In the genomic region with DNA sequence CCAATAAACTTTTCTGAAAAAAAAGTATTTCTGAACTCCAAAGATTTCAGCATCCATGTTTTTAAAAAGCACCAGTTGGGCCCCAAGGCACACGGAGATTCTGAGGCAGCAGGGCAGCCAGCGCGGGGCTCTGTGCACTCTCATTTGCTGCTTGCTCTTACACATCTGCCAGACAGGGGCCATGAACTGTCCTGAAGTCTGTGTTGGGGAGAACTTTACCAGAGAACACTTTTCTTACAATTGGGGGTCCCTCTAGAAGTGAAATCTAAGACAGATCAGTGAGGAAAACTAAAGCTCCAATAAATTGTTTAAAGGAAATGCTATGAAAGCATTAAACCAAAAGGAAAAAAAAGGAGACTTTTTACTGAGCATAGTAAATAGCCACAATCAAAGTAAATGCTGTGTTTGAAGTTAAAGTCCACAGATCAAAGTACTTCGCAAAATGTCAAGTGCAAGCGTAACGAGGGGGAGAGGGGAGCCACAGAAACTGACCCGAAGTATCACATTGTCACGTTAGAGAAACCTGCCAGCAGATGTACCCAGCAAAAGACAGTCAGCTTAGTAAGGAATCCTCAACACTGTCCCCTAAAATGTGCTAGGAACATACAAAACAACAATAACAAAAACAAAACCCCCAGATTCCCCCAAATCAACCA, we compare ENCODE assay signal across 1 cellular context.
TF ChIP-seq lines count a peak whose summit lies in the region.

No MANE protein-coding gene starts in this region.

TF ChIP-seq in HepG2, 621 proteins besides CTCF, POLR2A, EP300 and RAD21 (continued from another document and continues in another):
- TF ChIP-seq DMTF1 (CRISPR knock-in tag; IDR thresholded peaks at IDR 0.05), result no peak
- TF ChIP-seq GPN1 (CRISPR knock-in tag; IDR thresholded peaks at IDR 0.05; ENCODE audit: borderline replicate concordance), result no peak
- TF ChIP-seq, protein P1, sequence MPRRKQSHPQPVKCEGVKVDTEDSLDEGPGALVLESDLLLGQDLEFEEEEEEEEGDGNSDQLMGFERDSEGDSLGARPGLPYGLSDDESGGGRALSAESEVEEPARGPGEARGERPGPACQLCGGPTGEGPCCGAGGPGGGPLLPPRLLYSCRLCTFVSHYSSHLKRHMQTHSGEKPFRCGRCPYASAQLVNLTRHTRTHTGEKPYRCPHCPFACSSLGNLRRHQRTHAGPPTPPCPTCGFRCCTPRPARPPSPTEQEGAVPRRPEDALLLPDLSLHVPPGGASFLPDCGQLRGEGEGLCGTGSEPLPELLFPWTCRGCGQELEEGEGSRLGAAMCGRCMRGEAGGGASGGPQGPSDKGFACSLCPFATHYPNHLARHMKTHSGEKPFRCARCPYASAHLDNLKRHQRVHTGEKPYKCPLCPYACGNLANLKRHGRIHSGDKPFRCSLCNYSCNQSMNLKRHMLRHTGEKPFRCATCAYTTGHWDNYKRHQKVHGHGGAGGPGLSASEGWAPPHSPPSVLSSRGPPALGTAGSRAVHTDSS (CRISPR knock-in tag; conservative IDR thresholded peaks at IDR 0.05), result no peak
- no peak for TF ChIP-seq ZNF205 (CRISPR knock-in tag; IDR thresholded peaks at IDR 0.05)
- TF ChIP-seq NAIF1 (CRISPR knock-in tag; IDR thresholded peaks at IDR 0.05; ENCODE audit: borderline replicate concordance), result no peak
- TF ChIP-seq ZNF101 (CRISPR knock-in tag; IDR thresholded peaks at IDR 0.05; ENCODE audit: borderline replicate concordance, low read depth), result no peak
- TF ChIP-seq MED1 (CRISPR knock-in tag; IDR thresholded peaks at IDR 0.05), result peak; percentile 77
- TF ChIP-seq ZNF83 (CRISPR knock-in tag; IDR thresholded peaks at IDR 0.05; ENCODE audit: borderline replicate concordance), result no peak
- TF ChIP-seq, protein P2, sequence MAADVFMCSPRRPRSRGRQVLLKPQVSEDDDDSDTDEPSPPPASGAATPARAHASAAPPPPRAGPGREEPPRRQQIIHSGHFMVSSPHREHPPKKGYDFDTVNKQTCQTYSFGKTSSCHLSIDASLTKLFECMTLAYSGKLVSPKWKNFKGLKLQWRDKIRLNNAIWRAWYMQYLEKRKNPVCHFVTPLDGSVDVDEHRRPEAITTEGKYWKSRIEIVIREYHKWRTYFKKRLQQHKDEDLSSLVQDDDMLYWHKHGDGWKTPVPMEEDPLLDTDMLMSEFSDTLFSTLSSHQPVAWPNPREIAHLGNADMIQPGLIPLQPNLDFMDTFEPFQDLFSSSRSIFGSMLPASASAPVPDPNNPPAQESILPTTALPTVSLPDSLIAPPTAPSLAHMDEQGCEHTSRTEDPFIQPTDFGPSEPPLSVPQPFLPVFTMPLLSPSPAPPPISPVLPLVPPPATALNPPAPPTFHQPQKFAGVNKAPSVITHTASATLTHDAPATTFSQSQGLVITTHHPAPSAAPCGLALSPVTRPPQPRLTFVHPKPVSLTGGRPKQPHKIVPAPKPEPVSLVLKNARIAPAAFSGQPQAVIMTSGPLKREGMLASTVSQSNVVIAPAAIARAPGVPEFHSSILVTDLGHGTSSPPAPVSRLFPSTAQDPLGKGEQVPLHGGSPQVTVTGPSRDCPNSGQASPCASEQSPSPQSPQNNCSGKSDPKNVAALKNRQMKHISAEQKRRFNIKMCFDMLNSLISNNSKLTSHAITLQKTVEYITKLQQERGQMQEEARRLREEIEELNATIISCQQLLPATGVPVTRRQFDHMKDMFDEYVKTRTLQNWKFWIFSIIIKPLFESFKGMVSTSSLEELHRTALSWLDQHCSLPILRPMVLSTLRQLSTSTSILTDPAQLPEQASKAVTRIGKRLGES (CRISPR knock-in tag; IDR thresholded peaks at IDR 0.05; ENCODE audit: borderline replicate concordance), result no peak
- TF ChIP-seq PHF5A (CRISPR knock-in tag; IDR thresholded peaks at IDR 0.05; ENCODE audit: low read depth, unreplicated experiment), result no peak
- TF ChIP-seq NR2F1 (CRISPR knock-in tag; IDR thresholded peaks at IDR 0.05), result peak in 1 of 2 experiments; percentile 35; a peak in 2 of 4 replicates
- TF ChIP-seq ZNF7 (CRISPR knock-in tag; IDR thresholded peaks at IDR 0.05), result no peak
- no peak for TF ChIP-seq SP2 (CRISPR knock-in tag; IDR thresholded peaks at IDR 0.05)
- TF ChIP-seq NFKB2 (CRISPR knock-in tag; IDR thresholded peaks at IDR 0.05; ENCODE audit: borderline replicate concordance), result no peak
- 0 out of 2 replicates have a peak, but pooled peaks have one; percentile 16 for TF ChIP-seq SOX13 (IDR thresholded peaks at IDR 0.05)
- peak in 1 of 2 experiments; percentile 87; a peak in 2 of 4 replicates for TF ChIP-seq SOX13 (CRISPR knock-in tag; conservative IDR thresholded peaks at IDR 0.05 in 1 of 2, IDR thresholded peaks at IDR 0.05 in 1 of 2)
- no peak for TF ChIP-seq NCOA1 (CRISPR knock-in tag; IDR thresholded peaks at IDR 0.05)
- TF ChIP-seq ZBTB20 (CRISPR knock-in tag; IDR thresholded peaks at IDR 0.05; ENCODE audit: borderline replicate concordance, low read depth), result peak; percentile 31; the same call in 1 of the 2 replicates
- TF ChIP-seq, protein P3, sequence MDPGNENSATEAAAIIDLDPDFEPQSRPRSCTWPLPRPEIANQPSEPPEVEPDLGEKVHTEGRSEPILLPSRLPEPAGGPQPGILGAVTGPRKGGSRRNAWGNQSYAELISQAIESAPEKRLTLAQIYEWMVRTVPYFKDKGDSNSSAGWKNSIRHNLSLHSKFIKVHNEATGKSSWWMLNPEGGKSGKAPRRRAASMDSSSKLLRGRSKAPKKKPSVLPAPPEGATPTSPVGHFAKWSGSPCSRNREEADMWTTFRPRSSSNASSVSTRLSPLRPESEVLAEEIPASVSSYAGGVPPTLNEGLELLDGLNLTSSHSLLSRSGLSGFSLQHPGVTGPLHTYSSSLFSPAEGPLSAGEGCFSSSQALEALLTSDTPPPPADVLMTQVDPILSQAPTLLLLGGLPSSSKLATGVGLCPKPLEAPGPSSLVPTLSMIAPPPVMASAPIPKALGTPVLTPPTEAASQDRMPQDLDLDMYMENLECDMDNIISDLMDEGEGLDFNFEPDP (CRISPR knock-in tag; conservative IDR thresholded peaks at IDR 0.05), result no peak
- TF ChIP-seq ZC3H13 (CRISPR knock-in tag; IDR thresholded peaks at IDR 0.05), result no peak
- no peak for TF ChIP-seq TOE1 (CRISPR knock-in tag; IDR thresholded peaks at IDR 0.05)
- TF ChIP-seq MEF2D (CRISPR knock-in tag; IDR thresholded peaks at IDR 0.05), result 0 out of 2 replicates have a peak, but pooled peaks have one; percentile 61
- TF ChIP-seq AKAP8 (CRISPR knock-in tag; IDR thresholded peaks at IDR 0.05), result no peak
- TF ChIP-seq MAFK (conservative IDR thresholded peaks at IDR 0.05 in 1 of 2, IDR thresholded peaks at IDR 0.05 in 1 of 2; ENCODE audit: low read length in 2 of 2), result no peak
- no peak for TF ChIP-seq ZNF224 (CRISPR knock-in tag; IDR thresholded peaks at IDR 0.05)
- 0 out of 2 replicates have a peak, but pooled peaks have one; percentile 60 for TF ChIP-seq NKX3-1 (CRISPR knock-in tag; IDR thresholded peaks at IDR 0.05)
- TF ChIP-seq SNAPC2 (CRISPR knock-in tag; IDR thresholded peaks at IDR 0.05), result no peak
- peak; percentile 47; the same call in 1 of the 2 replicates for TF ChIP-seq KAT7 (CRISPR knock-in tag; IDR thresholded peaks at IDR 0.05; ENCODE audit: borderline replicate concordance)
- TF ChIP-seq ZNF446 (CRISPR knock-in tag; IDR thresholded peaks at IDR 0.05), result no peak
- TF ChIP-seq ATM (IDR thresholded peaks at IDR 0.05; ENCODE audit: borderline replicate concordance), result no peak
- TF ChIP-seq, protein P4, sequence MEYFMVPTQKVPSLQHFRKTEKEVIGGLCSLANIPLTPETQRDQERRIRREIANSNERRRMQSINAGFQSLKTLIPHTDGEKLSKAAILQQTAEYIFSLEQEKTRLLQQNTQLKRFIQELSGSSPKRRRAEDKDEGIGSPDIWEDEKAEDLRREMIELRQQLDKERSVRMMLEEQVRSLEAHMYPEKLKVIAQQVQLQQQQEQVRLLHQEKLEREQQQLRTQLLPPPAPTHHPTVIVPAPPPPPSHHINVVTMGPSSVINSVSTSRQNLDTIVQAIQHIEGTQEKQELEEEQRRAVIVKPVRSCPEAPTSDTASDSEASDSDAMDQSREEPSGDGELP (IDR thresholded peaks at IDR 0.05; ENCODE audit: borderline replicate concordance, low read depth), result no peak
- no peak for TF ChIP-seq ZNF589 (CRISPR knock-in tag; conservative IDR thresholded peaks at IDR 0.05)
- TF ChIP-seq, protein P5, sequence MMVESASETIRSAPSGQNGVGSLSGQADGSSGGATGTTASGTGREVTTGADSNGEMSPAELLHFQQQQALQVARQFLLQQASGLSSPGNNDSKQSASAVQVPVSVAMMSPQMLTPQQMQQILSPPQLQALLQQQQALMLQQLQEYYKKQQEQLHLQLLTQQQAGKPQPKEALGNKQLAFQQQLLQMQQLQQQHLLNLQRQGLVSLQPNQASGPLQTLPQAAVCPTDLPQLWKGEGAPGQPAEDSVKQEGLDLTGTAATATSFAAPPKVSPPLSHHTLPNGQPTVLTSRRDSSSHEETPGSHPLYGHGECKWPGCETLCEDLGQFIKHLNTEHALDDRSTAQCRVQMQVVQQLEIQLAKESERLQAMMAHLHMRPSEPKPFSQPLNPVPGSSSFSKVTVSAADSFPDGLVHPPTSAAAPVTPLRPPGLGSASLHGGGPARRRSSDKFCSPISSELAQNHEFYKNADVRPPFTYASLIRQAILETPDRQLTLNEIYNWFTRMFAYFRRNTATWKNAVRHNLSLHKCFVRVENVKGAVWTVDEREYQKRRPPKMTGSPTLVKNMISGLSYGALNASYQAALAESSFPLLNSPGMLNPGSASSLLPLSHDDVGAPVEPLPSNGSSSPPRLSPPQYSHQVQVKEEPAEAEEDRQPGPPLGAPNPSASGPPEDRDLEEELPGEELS (CRISPR knock-in tag; IDR thresholded peaks at IDR 0.05), result peak; percentile 83
- TF ChIP-seq ZNF788 (CRISPR knock-in tag; IDR thresholded peaks at IDR 0.05; ENCODE audit: borderline replicate concordance), result 0 out of 2 replicates have a peak, but pooled peaks have one; percentile 23
- TF ChIP-seq ZSCAN9 (CRISPR knock-in tag; IDR thresholded peaks at IDR 0.05; ENCODE audit: borderline replicate concordance), result 0 out of 2 replicates have a peak, but pooled peaks have one; percentile 26
- TF ChIP-seq ZNF781 (CRISPR knock-in tag; IDR thresholded peaks at IDR 0.05; ENCODE audit: borderline replicate concordance, not compliant biosample characterization), result no peak
- TF ChIP-seq BORCS8-MEF2B (CRISPR knock-in tag; IDR thresholded peaks at IDR 0.05), result no peak
- TF ChIP-seq ELF4 (CRISPR knock-in tag; IDR thresholded peaks at IDR 0.05; ENCODE audit: borderline replicate concordance), result no peak
- no peak for TF ChIP-seq AHR (CRISPR knock-in tag; IDR thresholded peaks at IDR 0.05)
- TF ChIP-seq NR2F6 (IDR thresholded peaks at IDR 0.05), result peak; percentile 72
- TF ChIP-seq NR2F6 (CRISPR knock-in tag; IDR thresholded peaks at IDR 0.05), result peak; percentile 64
- no peak for TF ChIP-seq ZFY (CRISPR knock-in tag; IDR thresholded peaks at IDR 0.05)
- TF ChIP-seq, protein P6, sequence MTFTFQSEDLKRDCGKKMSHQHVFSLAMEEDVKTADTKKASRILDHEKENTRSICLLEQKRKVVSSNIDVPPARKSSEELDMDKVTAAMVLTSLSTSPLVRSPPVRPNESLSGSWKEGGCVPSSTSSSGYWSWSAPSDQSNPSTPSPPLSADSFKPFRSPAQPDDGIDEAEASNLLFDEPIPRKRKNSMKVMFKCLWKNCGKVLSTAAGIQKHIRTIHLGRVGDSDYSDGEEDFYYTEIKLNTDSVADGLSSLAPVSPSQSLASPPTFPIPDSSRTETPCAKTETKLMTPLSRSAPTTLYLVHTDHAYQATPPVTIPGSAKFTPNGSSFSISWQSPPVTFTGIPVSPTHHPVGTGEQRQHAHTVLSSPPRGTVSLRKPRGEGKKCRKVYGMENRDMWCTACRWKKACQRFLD (CRISPR knock-in tag; IDR thresholded peaks at IDR 0.05; ENCODE audit: borderline replicate concordance), result no peak
- TF ChIP-seq ZNF644 (CRISPR knock-in tag; IDR thresholded peaks at IDR 0.05; ENCODE audit: low read depth), result no peak
- TF ChIP-seq, protein P7, sequence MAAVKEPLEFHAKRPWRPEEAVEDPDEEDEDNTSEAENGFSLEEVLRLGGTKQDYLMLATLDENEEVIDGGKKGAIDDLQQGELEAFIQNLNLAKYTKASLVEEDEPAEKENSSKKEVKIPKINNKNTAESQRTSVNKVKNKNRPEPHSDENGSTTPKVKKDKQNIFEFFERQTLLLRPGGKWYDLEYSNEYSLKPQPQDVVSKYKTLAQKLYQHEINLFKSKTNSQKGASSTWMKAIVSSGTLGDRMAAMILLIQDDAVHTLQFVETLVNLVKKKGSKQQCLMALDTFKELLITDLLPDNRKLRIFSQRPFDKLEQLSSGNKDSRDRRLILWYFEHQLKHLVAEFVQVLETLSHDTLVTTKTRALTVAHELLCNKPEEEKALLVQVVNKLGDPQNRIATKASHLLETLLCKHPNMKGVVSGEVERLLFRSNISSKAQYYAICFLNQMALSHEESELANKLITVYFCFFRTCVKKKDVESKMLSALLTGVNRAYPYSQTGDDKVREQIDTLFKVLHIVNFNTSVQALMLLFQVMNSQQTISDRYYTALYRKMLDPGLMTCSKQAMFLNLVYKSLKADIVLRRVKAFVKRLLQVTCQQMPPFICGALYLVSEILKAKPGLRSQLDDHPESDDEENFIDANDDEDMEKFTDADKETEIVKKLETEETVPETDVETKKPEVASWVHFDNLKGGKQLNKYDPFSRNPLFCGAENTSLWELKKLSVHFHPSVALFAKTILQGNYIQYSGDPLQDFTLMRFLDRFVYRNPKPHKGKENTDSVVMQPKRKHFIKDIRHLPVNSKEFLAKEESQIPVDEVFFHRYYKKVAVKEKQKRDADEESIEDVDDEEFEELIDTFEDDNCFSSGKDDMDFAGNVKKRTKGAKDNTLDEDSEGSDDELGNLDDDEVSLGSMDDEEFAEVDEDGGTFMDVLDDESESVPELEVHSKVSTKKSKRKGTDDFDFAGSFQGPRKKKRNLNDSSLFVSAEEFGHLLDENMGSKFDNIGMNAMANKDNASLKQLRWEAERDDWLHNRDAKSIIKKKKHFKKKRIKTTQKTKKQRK (IDR thresholded peaks at IDR 0.05; ENCODE audit: low read length), result no peak
- TF ChIP-seq PHB2 (IDR thresholded peaks at IDR 0.05; ENCODE audit: partially characterized antibody), result no peak
- no peak for TF ChIP-seq ZFP36 (IDR thresholded peaks at IDR 0.05; ENCODE audit: borderline replicate concordance, low read depth, low read length, partially characterized antibody)
- TF ChIP-seq ZFP37 (CRISPR knock-in tag; IDR thresholded peaks at IDR 0.05; ENCODE audit: borderline replicate concordance), result no peak
- 0 out of 2 replicates have a peak, but pooled peaks have one; percentile 48 for TF ChIP-seq MIER3 (CRISPR knock-in tag; IDR thresholded peaks at IDR 0.05; ENCODE audit: borderline replicate concordance)
- TF ChIP-seq ZSCAN21 (CRISPR knock-in tag; IDR thresholded peaks at IDR 0.05; ENCODE audit: borderline replicate concordance), result no peak
